Comparison of ENCODE assay signal across 8 cellular contexts in the genomic region with DNA sequence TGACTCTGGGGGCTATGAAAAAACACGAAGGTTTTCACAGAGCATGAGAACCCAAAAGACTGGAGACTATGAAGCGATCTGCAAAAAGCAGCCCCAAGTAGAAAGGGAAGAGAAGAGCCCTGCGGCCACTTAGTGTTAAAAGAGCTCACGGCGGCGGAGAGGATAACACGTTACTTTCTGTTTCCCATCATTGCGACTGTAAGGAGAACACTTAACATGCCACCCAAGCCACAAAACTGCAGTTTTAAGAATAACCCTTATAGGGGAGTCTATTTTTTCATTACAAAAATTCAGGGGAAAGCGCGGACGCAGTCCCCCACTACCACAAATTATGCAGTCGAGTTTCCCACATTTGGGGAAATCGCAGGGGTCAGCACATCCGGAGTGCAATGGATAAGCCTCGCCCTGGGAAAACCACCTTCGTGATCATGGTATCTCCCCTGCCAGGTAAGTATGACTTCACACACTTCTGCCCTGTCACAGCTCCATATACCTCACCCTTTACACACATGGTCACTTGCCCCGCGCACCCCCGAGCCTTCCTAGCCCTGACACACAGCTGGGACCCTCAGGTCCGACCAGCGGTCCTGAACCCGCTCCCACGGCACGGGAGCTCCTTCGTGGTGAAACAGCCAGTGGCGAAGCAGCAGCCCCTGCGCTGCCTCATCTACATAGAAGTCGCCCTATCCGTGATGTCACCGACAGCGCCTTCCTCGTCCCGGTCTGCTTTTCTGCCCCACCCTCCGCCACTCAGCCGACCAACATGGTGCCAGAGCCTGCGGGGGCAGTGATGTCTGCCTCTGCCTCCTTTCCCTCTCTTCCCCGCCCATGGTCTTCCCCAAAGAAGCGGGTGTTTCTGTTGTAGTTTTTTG.
DNase-seq lines count a peak whose midpoint lies in the region; ATAC-seq and TF ChIP-seq lines count a peak whose summit lies in the region.
"Not testable (repeated sequence)": the region's sequence is repeated elsewhere in the genome, so short reads cannot be mapped to it uniquely, and the experiment has no call there.

No MANE protein-coding gene starts in this region.

- not testable (repeated sequence) for H3K4me1 ChIP-seq in CD4-positive, alpha-beta memory T cell (ENCODE audit: insufficient read depth, low read length)

- not testable (repeated sequence) for H3K36me3 ChIP-seq in CD4-positive, alpha-beta memory T cell (ENCODE audit: insufficient read depth, low read length)

- DNase-seq in CD4-positive, alpha-beta memory T cell, result peak; percentile 83 to 88 (median 86)
- DNase-seq in NCI-H526 treated with DMSO at 0.1 percent for 48 hours (lab: John Stamatoyannopoulos, UW) (peak; percentile 91), dorsolateral prefrontal cortex (peak in 6 of 10 donors; percentile 39 to 67 (median 49)), lower leg skin (ENCODE audit: low spot score in 2 of 2) (peak; percentile 35 to 88)
- DNase-seq in activated CD4-positive, alpha-beta T cell treated with anti-CD3 and anti-CD28 coated beads, Interleukin-2, amount 50 U/mL, for 24 hours (ENCODE audit: low read depth in 1 of 2, low spot score in 1 of 2), result peak; percentile 49 to 61
- DNase-seq in stimulated activated CD4-positive, alpha-beta T cell treated with anti-CD3 and anti-CD28 coated beads, Interleukin-4, amount 100 ng/mL, for 4 hours, result peak; percentile 32 to 53

- not testable (repeated sequence) for H3K9me3 Mint-ChIP-seq in CD4-positive, alpha-beta memory T cell

- WGBS in lower leg skin, 2 donors, result 0 to 2% methylated on average over 14 to 19 of the region's 38 CpGs

- H3K27ac ChIP-seq in CD4-positive, alpha-beta memory T cell (ENCODE audit: low read depth, low read length), result peak overlapping the region; percentile 67
- peak overlapping the region in 56 of 59 donors; percentile 13 to 89 (median 80) for H3K27ac ChIP-seq in dorsolateral prefrontal cortex

- TF ChIP-seq CTCF in dorsolateral prefrontal cortex (IDR thresholded peaks at IDR 0.05 in 54 of 56, conservative IDR thresholded peaks at IDR 0.05 in 2 of 56; ENCODE audit: low read depth in 1 of 56, partially characterized antibody in 56 of 56); lower leg skin (IDR thresholded peaks at IDR 0.05): not testable (repeated sequence)

- H3K9me3 ChIP-seq in CD4-positive, alpha-beta memory T cell (ENCODE audit: control insufficient read depth in 1 of 2, low read length in 2 of 2), result not testable (repeated sequence)

- H3K27ac Mint-ChIP-seq in CD4-positive, alpha-beta memory T cell, result peak overlapping the region; percentile 96 to 99 (median 98)

- peak in 1 of 2 donors; percentile 92 for TF ChIP-seq POLR2A in lower leg skin (IDR thresholded peaks at IDR 0.05)

- CTCF ChIA-PET in CD4-positive, alpha-beta memory T cell (lab: Charles Lee; ENCODE audit: partially characterized antibody), result not testable (repeated sequence)

- H3K4me3 Mint-ChIP-seq in CD4-positive, alpha-beta memory T cell, result peak overlapping the region; percentile 85 to 93 (median 90)

- POLR2A ChIA-PET in CD4-positive, alpha-beta memory T cell (lab: Charles Lee; ENCODE audit: partially characterized antibody), result interaction anchor here (1.2 kb wide), 1 partner anchor 497 kb away, joined by 4 read pairs; a partner anchor contains a TSS

- not testable (repeated sequence) for H3K27me3 ChIP-seq in CD4-positive, alpha-beta memory T cell (ENCODE audit: insufficient read depth, low read length); dorsolateral prefrontal cortex

- intact Hi-C loops in CD4-positive, alpha-beta memory T cell (cut with micrococcal nuclease); dorsolateral prefrontal cortex (cut with DNase I); lower leg skin (cut with DNase I; ENCODE audit: low total_unique reads): not testable (repeated sequence)

- ATAC-seq in GM19438 (IDR thresholded peaks at IDR 0.05; ENCODE audit: low read depth, unreplicated experiment), result peak; percentile 82
- ATAC-seq in HG03460 (IDR thresholded peaks at IDR 0.05; ENCODE audit: unreplicated experiment), result peak; percentile 82

- H3K4me1 Mint-ChIP-seq in CD4-positive, alpha-beta memory T cell, result not testable (repeated sequence)

- not testable (repeated sequence) for H3K36me3 Mint-ChIP-seq in CD4-positive, alpha-beta memory T cell

- not testable (repeated sequence) for H3K27me3 Mint-ChIP-seq in CD4-positive, alpha-beta memory T cell

- H3K4me3 ChIP-seq in CD4-positive, alpha-beta memory T cell (ENCODE audit: low read length in 2 of 2), result peak overlapping the region in 1 of 2 donors; percentile 37
- H3K4me3 ChIP-seq in dorsolateral prefrontal cortex, result peak overlapping the region in 58 of 59 donors; percentile 12 to 74 (median 52)
- not testable (repeated sequence) for H3K4me3 ChIP-seq in lower leg skin (ENCODE audit: low read depth, poor library complexity, severe bottlenecking)
